ENCODE assay signal across 1 cellular context in genomic region chr19:3697671-3698385, GRCh38.
TF ChIP-seq lines count a peak whose summit lies in the region.

No MANE protein-coding gene starts in this region.

TF ChIP-seq in IMR-90, 13 proteins besides CTCF, POLR2A, EP300 and RAD21:
- no peak for TF ChIP-seq BHLHE40 (IDR thresholded peaks at IDR 0.05; ENCODE audit: low read depth, low read length)
- TF ChIP-seq SMC3 (IDR thresholded peaks at IDR 0.05; ENCODE audit: low read depth, low read length): no peak
- TF ChIP-seq MAFK (IDR thresholded peaks at IDR 0.05; ENCODE audit: low read depth, low read length): no peak
- TF ChIP-seq RFX5 (IDR thresholded peaks at IDR 0.05; ENCODE audit: low read depth, low read length): no peak
- no peak for TF ChIP-seq CHD1 (IDR thresholded peaks at IDR 0.05; ENCODE audit: low read depth, low read length)
- no peak for TF ChIP-seq NFE2L2 (IDR thresholded peaks at IDR 0.05; ENCODE audit: low read depth, low read length)
- no peak for TF ChIP-seq FOS (IDR thresholded peaks at IDR 0.05; ENCODE audit: low read depth, low read length)
- no peak for TF ChIP-seq ELK1 (IDR thresholded peaks at IDR 0.05; ENCODE audit: borderline replicate concordance, low read depth, low read length)
- no peak for TF ChIP-seq CEBPB (IDR thresholded peaks at IDR 0.05; ENCODE audit: low read depth, low read length)
- TF ChIP-seq MXI1 (IDR thresholded peaks at IDR 0.05; ENCODE audit: borderline replicate concordance, low read depth, low read length): no peak
- TF ChIP-seq MAZ (IDR thresholded peaks at IDR 0.05; ENCODE audit: borderline replicate concordance, low read depth, low read length): no peak
- no peak for TF ChIP-seq USF2 (IDR thresholded peaks at IDR 0.05; ENCODE audit: low read depth, low read length)
- TF ChIP-seq RCOR1 (IDR thresholded peaks at IDR 0.05; ENCODE audit: insufficient replicate concordance, low read length): no peak
